ENCODE assay signal across 8 cellular contexts in genomic region chr20:54668271-54669053, GRCh38.
DNase-seq lines count a peak whose midpoint lies in the region; ATAC-seq and TF ChIP-seq lines count a peak whose summit lies in the region.

No MANE protein-coding gene starts in this region.

- no peaks in the 10 kb centered on the region for H3K4me1 ChIP-seq in effector memory CD4-positive, alpha-beta T cell (ENCODE audit: control insufficient read depth, insufficient read depth, low read length, poor library complexity, severe bottlenecking)

- H3K4me3 ChIP-seq in GM06990 (replicated peaks; ENCODE audit: low read depth, low read length) (no peak overlapping the region), fibroblast of pulmonary artery (replicated peaks; ENCODE audit: low read depth, low read length) (peak overlapping the region; percentile 38)
- no peak overlapping the region for H3K4me3 ChIP-seq in effector memory CD4-positive, alpha-beta T cell (ENCODE audit: insufficient read depth, low read depth, low read length, poor library complexity, severe bottlenecking)

- CTCF ChIA-PET in activated B cell treated with CpG ODN at 0.5 μM for 24 hours (lab: Charles Lee), result interaction anchor here (1.9 kb wide), 1 partner anchor 10 kb away, joined by 8 read pairs; no protein-coding TSS in a partner anchor

- H3K9me3 Mint-ChIP-seq in activated B cell treated with CpG ODN at 0.5 μM for 24 hours, result no peaks in the 10 kb centered on the region

- DNase-seq in GM06990 (ENCODE audit: extremely low read depth, insufficient read length) (peak; percentile 19), activated B cell treated with CpG ODN at 0.5 μM for 24 hours (no peak), fibroblast of pulmonary artery (ENCODE audit: low read depth) (peak; percentile 42), omental fat pad (ENCODE audit: low spot score) (no peak)
- peak; percentile 37 for DNase-seq in stimulated activated CD4-positive, alpha-beta T cell treated with anti-CD3 and anti-CD28 coated beads, Interleukin-2, amount 100 ng/mL, for 24 hours
- no peak for DNase-seq in effector memory CD4-positive, alpha-beta T cell

- ATAC-seq in GM19468 (IDR thresholded peaks at IDR 0.05; ENCODE audit: extremely low read depth, unreplicated experiment) (peak; percentile 28), HG03521 (IDR thresholded peaks at IDR 0.05; ENCODE audit: unreplicated experiment) (peak; percentile 70), activated B cell treated with CpG ODN at 0.5 μM for 24 hours (ENCODE audit: low read depth) (peak; percentile 42), omental fat pad (ENCODE audit: low FRiP score) (no peak)

- no peaks in the 10 kb centered on the region for H3K36me3 Mint-ChIP-seq in activated B cell treated with CpG ODN at 0.5 μM for 24 hours (ENCODE audit: low read depth)

- intact Hi-C loops in activated B cell treated with CpG ODN at 0.5 μM for 24 hours (cut with micrococcal nuclease), result loop anchor here (2.0 kb wide), 1 partner anchor 20 kb away; no protein-coding TSS in a partner anchor

- POLR2A ChIA-PET in activated B cell treated with CpG ODN at 0.5 μM for 24 hours (lab: Charles Lee), result no interaction called here

- no peaks in the 10 kb centered on the region for H3K27me3 ChIP-seq in GM06990 (replicated peaks; ENCODE audit: control insufficient read depth, insufficient read depth, low read length)
- H3K27me3 ChIP-seq in effector memory CD4-positive, alpha-beta T cell (replicated peaks; ENCODE audit: control insufficient read depth, insufficient read depth, low read length, poor library complexity, severe bottlenecking), result peaks cover 3% of the 10 kb centered on the region

- peaks cover 6% of the 10 kb centered on the region for H3K4me1 Mint-ChIP-seq in activated B cell treated with CpG ODN at 0.5 μM for 24 hours

- no peak overlapping the region for H3K27ac Mint-ChIP-seq in activated B cell treated with CpG ODN at 0.5 μM for 24 hours

- no peak overlapping the region for H3K27ac ChIP-seq in effector memory CD4-positive, alpha-beta T cell (ENCODE audit: insufficient read depth, low read length, poor library complexity, severe bottlenecking)

- H3K36me3 ChIP-seq in GM06990 (ENCODE audit: control insufficient read depth, insufficient read depth, low read length), result no peaks in the 10 kb centered on the region
- no peaks in the 10 kb centered on the region for H3K36me3 ChIP-seq in effector memory CD4-positive, alpha-beta T cell (ENCODE audit: control insufficient read depth, insufficient read depth, low read length)

- TF ChIP-seq CTCF in GM06990 (IDR thresholded peaks at IDR 0.05; ENCODE audit: insufficient read depth, low read length, poor library complexity, severe bottlenecking), result peak; percentile 89
- no peak for TF ChIP-seq CTCF in activated B cell treated with CpG ODN at 0.5 μM for 24 hours (IDR thresholded peaks at IDR 0.05)
- peak; percentile 77 for TF ChIP-seq CTCF in fibroblast of pulmonary artery (IDR thresholded peaks at IDR 0.05; ENCODE audit: low read length, missing control alignments)
- TF ChIP-seq CTCF in omental fat pad (IDR thresholded peaks at IDR 0.05), result no peak

- H3K27me3 Mint-ChIP-seq in activated B cell treated with CpG ODN at 0.5 μM for 24 hours, result peaks cover 17% of the 10 kb centered on the region

- H3K9me3 ChIP-seq in effector memory CD4-positive, alpha-beta T cell (ENCODE audit: control insufficient read depth, low read length), result no peaks in the 10 kb centered on the region

- H3K4me3 Mint-ChIP-seq in activated B cell treated with CpG ODN at 0.5 μM for 24 hours, result no peak overlapping the region

Comparison
In these comparisons a context has a peak if more than half of its experiments do, and no peak if none do; other contexts are left out.
1. DNase-seq: peak in GM06990 (single experiment), fibroblast of pulmonary artery (single experiment) and stimulated activated CD4-positive, alpha-beta T cell treated with anti-CD3 and anti-CD28 coated beads, Interleukin-2, amount 100 ng/mL, for 24 hours (2 of 2); none in activated B cell treated with CpG ODN at 0.5 μM for 24 hours (single experiment), omental fat pad (single experiment) and effector memory CD4-positive, alpha-beta T cell (0 of 3).
2. CTCF ChIP-seq: peak in GM06990 (single experiment) and fibroblast of pulmonary artery (single experiment); none in activated B cell treated with CpG ODN at 0.5 μM for 24 hours (single experiment) and omental fat pad (0 of 3).